In genomic region chr3:38320638-38321037, GRCh38 we compare ENCODE assay signal across 4 cellular contexts. TPM values are rescaled to one million over a fixed set of nuclear protein-coding genes. Genes with fewer than 3 reads are reported as not detected.
"Had no signal": no experiment of that assay in that cellular context is flagged by ENCODE, and none has a peak within 500 bp of the region (broad histone marks: within the 10 kb centered on the region; RNA-seq: fewer than 3 reads in every experiment).

No MANE protein-coding gene starts in this region.

RNA-seq across cellular contexts. Expression of gene SLC22A14, which starts 38.5 kb away (rescaled TPM):
- total RNA-seq: HepG2, HT-29, HT1080 had no signal
- polyA plus RNA-seq: IgD-negative memory B cell had no signal

RNA-seq across cellular contexts. Expression of gene SLC22A13, which starts 55.0 kb away (rescaled TPM):
- total RNA-seq: HepG2, HT1080 had no signal
- polyA plus RNA-seq: IgD-negative memory B cell had no signal
